ENCODE assay signal across 10 cellular contexts in the genomic region with DNA sequence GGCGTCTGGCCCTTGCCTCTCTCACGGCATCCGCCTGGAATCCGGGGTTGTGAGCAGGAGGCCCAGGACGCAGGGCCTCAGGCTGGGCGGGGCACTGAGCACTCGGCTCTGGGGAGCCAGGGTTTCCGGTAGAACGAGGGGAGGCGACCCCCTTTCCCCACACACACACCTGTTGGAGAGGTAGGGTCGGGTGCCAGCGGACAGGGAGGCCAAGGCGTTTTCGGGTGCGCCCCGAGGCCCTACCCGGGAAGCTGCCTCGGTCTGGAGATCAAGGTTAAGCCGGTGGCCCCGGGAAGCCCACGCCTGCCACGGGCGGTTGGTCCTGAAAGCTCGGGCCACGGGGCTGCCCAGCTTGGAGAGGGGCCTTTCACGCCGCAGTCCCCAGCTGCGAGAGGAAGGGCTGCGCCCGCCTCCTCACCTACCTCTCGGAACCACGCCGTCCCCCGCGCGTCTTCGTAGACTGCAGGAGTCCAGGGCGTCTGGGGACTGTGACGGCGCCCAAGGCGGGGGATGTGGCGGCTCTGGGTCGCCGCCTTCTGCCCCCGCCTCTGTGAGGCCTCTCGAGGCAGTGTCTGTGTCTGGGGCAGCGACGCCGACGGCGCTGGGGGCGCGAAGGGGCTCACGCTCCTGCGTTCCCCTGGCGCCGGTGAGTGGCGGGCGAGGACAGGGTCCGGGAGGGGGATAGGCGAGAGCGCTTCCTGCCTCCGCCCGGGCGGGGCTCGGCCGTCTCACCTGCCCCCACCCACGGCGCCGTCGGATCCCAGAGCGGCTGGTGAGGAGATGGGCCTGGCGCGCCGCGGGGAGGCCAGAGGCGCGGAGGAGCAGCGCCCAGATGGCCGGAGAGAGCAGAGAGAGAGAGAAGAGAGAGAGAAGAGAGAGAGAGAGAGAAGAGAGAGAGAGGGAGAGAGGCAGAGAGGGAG. TPM values are rescaled to one million over a fixed set of nuclear protein-coding genes. Genes with fewer than 3 reads are reported as not detected.
DNase-seq lines count a peak whose midpoint lies in the region; ATAC-seq and TF ChIP-seq lines count a peak whose summit lies in the region.
"Had no signal": no experiment of that assay in that cellular context is flagged by ENCODE, and none has a peak within 500 bp of the region (broad histone marks: within the 10 kb centered on the region; RNA-seq: fewer than 3 reads in every experiment).

No MANE protein-coding gene starts in this region.

- no peak for TF ChIP-seq EP300 in upper lobe of left lung (IDR thresholded peaks at IDR 0.05)

- intact Hi-C loops in breast epithelium (cut with DNase I; ENCODE audit: low total_unique reads) (no loop called here), MCF 10A (cut with micrococcal nuclease) (no loop called here)

- no TSS peak for BruUV-seq in MCF 10A (replicated peaks; lab: Mats Ljungman, UMichigan)

- H3K9me3 ChIP-seq in breast epithelium (no peaks in the 10 kb centered on the region), iPS-15b (ENCODE audit: control insufficient read depth, insufficient read depth, low read length) (no peaks in the 10 kb centered on the region), upper lobe of left lung (no peaks in the 10 kb centered on the region)
- H3K9me3 ChIP-seq: SJSA1 had no signal

- TF ChIP-seq POLR2A in breast epithelium (IDR thresholded peaks at IDR 0.05) = no peak
- TF ChIP-seq POLR2A in upper lobe of left lung (IDR thresholded peaks at IDR 0.05) = no peak

- H3K36me3 ChIP-seq in breast epithelium (no peaks in the 10 kb centered on the region), iPS-15b (ENCODE audit: control insufficient read depth, insufficient read depth, low read length) (no peaks in the 10 kb centered on the region), upper lobe of left lung (no peaks in the 10 kb centered on the region)
- H3K36me3 ChIP-seq: SJSA1 had no signal

- H3K4me3 ChIP-seq in breast epithelium (peak overlapping the region in 2 of 3 donors; percentile 40 to 65), iPS-15b (ENCODE audit: low read depth, low read length) (peak overlapping the region; percentile 36), upper lobe of left lung (peak overlapping the region in 3 of 4 donors; percentile 12 to 46 (median 44))

- H3K36me3 Mint-ChIP-seq in MCF 10A (ENCODE audit: insufficient read depth, unreplicated experiment) (no peaks in the 10 kb centered on the region), T-cell (no peaks in the 10 kb centered on the region)

- no peak overlapping the region for H3K4me3 Mint-ChIP-seq in MCF 10A (ENCODE audit: unreplicated experiment)
- H3K4me3 Mint-ChIP-seq in T-cell = peak overlapping the region; percentile 80 to 83 (median 83)

- DNase-seq in breast epithelium (ENCODE audit: low spot score in 2 of 2) (no peak), MCF 10A (ENCODE audit: unreplicated experiment) (no peak), T-cell (peak in 4 of 34 experiments; percentile 14 to 36 (median 22)), upper lobe of left lung (peak in 1 of 2 donors; percentile 84), C1 segment of cervical spinal cord (lab: John Stamatoyannopoulos, UW) (no peak)

- 5 to 14% methylated on average over 16 to 33 of the region's 80 CpGs for WGBS in upper lobe of left lung, 2 donors

- TF ChIP-seq CTCF in breast epithelium (IDR thresholded peaks at IDR 0.05) (no peak), MCF 10A (IDR thresholded peaks at IDR 0.05; ENCODE audit: unreplicated experiment) (no peak), upper lobe of left lung (IDR thresholded peaks at IDR 0.05) (no peak)

- H3K4me1 ChIP-seq in breast epithelium (peaks cover 0 to 3% of the 10 kb centered on the region in 2 donors), iPS-15b (ENCODE audit: control insufficient read depth, insufficient read depth, low read length) (no peaks in the 10 kb centered on the region), upper lobe of left lung (peaks cover 10 to 25% (median 14%) of the 10 kb centered on the region in 4 donors)

- H3K27me3 Mint-ChIP-seq in MCF 10A (ENCODE audit: insufficient read depth, unreplicated experiment) = peaks cover 87% of the 10 kb centered on the region
- peaks cover 61 to 64% of the 10 kb centered on the region in 2 donors for H3K27me3 Mint-ChIP-seq in T-cell

- ATAC-seq in T-cell (replicated peaks in 1 of 4) (peak; percentile 68 to 79 (median 73)), upper lobe of left lung (ENCODE audit: low FRiP score in 2 of 2) (no peak), HG03565 (IDR thresholded peaks at IDR 0.05; ENCODE audit: unreplicated experiment) (no peak), GM19463 (IDR thresholded peaks at IDR 0.05; ENCODE audit: unreplicated experiment) (no peak)

- peaks cover 18 to 85% of the 10 kb centered on the region in 2 donors for H3K27me3 ChIP-seq in breast epithelium
- H3K27me3 ChIP-seq in iPS-15b (ENCODE audit: control insufficient read depth, insufficient read depth, low read length) = peaks cover 92% of the 10 kb centered on the region
- peaks cover 2 to 44% (median 21%) of the 10 kb centered on the region in 4 donors for H3K27me3 ChIP-seq in upper lobe of left lung

- H3K27ac ChIP-seq in breast epithelium = no peak overlapping the region
- H3K27ac ChIP-seq in upper lobe of left lung = no peak overlapping the region
- H3K27ac ChIP-seq: SJSA1 had no signal

- H3K9me3 Mint-ChIP-seq in MCF 10A (ENCODE audit: unreplicated experiment) (no peaks in the 10 kb centered on the region), T-cell (no peaks in the 10 kb centered on the region)

- no peak overlapping the region for H3K9ac ChIP-seq in iPS-15b (ENCODE audit: low read depth, low read length)

- POLR2A ChIA-PET in MCF 10A (lab: Yijun Ruan, JAX) (no interaction called here), T-cell (lab: Charles Lee) (no interaction called here)

- H3K4me1 Mint-ChIP-seq in MCF 10A (ENCODE audit: insufficient read depth, unreplicated experiment) (peaks cover 6% of the 10 kb centered on the region), T-cell (peaks cover 22 to 32% (median 30%) of the 10 kb centered on the region in 3 donors)

- CTCF ChIA-PET in MCF 10A (lab: Yijun Ruan, JAX) = no interaction called here
- CTCF ChIA-PET in T-cell (lab: Charles Lee) = no interaction called here

- H3K27ac Mint-ChIP-seq in MCF 10A (ENCODE audit: low read depth, unreplicated experiment) (no peak overlapping the region), T-cell (no peak overlapping the region)

RNA-seq across cellular contexts. Expression of gene HOXB9, which starts 20.3 kb away (rescaled TPM):
- total RNA-seq in breast epithelium (under 1 TPM; 0.32 to 0.44 (median 0.33) TPM), MCF 10A (2022) (1.4 and 2.5 TPM in 2 replicates), T-cell (under 1 TPM in 4 of 5 donors, not detected in 1; 0.19 to 0.43 (median 0.30) TPM), upper lobe of left lung (under 1 TPM in 3 of 6 donors, not detected in 3; 0.20 to 0.30 (median 0.29) TPM)
- total RNA-seq: fibroblast of villous mesenchyme had no signal

RNA-seq across cellular contexts. Expression of gene HOXB8, which starts 31.4 kb away (rescaled TPM):
- total RNA-seq in breast epithelium (1 to 10 TPM in 2 of 3 donors, under 1 TPM in 1; 0.59 to 4.6 (median 4.6) TPM), MCF 10A (2022) (not detected in 2 replicates), T-cell (not detected), upper lobe of left lung (under 1 TPM in 2 of 6 donors, not detected in 4; 0.23 to 0.27 TPM)
- total RNA-seq: fibroblast of villous mesenchyme, SJSA1 had no signal

RNA-seq across cellular contexts. Expression of gene HOXB7, which starts 35.6 kb away (rescaled TPM):
- total RNA-seq in breast epithelium (10 to 100 TPM in 1 of 3 donors, 1 to 10 TPM in 2; 1.5 to 16.8 (median 4.3) TPM), MCF 10A (2022) (not detected in 2 replicates), T-cell (under 1 TPM in 3 of 5 donors, not detected in 2; 0.47 to 0.66 (median 0.60) TPM), upper lobe of left lung (1 to 10 TPM in 5 of 6 donors, not detected in 1; 1.1 to 3.7 (median 1.3) TPM)

RNA-seq across cellular contexts. Expression of gene HOXB6, which starts 41.7 kb away (rescaled TPM):
- total RNA-seq in breast epithelium (10 to 100 TPM in 2 of 3 donors, 1 to 10 TPM in 1; 1.0 to 24.9 (median 18.2) TPM), MCF 10A (2022) (0.37 TPM in 1 of 2 replicates, not detected in the other), T-cell (under 1 TPM in 2 of 5 donors, not detected in 3; 0.16 to 0.33 TPM), upper lobe of left lung (10 to 100 TPM in 2 of 6 donors, 1 to 10 TPM in 4; 1.1 to 11.3 (median 7.0) TPM)

RNA-seq across cellular contexts. Expression of gene HOXB5, which starts 52.9 kb away (rescaled TPM):
- total RNA-seq in breast epithelium (1 to 10 TPM in 2 of 3 donors, under 1 TPM in 1; 0.44 to 2.0 (median 1.4) TPM), MCF 10A (2022) (not detected in 2 replicates), T-cell (not detected), upper lobe of left lung (1 to 10 TPM in 4 of 6 donors, under 1 TPM in 2; 0.39 to 5.0 (median 1.5) TPM)

Comparison
In these comparisons a context has a peak if more than half of its experiments do, and no peak if none do; other contexts are left out.
1. ATAC-seq: peak in T-cell (4 of 4); none in upper lobe of left lung (0 of 2), HG03565 (single experiment) and GM19463 (single experiment).
2. Peak in every context shown above with its lines, with median percentiles within 50 percentile points of each other: H3K4me3 ChIP-seq.